11 cellular contexts compared by ENCODE assay signal in the genomic region with DNA sequence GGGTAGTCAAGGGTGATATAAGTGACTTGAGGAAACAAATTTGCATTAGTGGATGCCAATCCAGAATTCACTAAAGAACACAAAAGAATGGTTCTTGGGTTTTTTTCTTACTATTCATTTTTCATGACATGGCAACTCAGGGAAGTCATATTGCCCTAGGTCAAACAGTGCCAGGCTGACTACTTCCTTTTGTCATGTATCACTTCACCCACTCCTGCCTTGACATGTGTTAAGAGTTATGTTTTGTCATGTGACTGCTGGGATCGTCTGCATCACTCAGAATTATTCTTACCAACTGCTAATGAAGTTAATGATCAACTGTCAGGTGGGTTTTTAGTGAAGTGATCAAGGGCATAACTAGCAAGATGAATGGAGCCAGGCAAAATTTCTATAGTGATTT.
A peak's percentile ranks its signal among the peaks of the same experiment; 100 is the strongest.
DNase-seq lines count a peak whose midpoint lies in the region; ATAC-seq, FAIRE-seq and TF ChIP-seq lines count a peak whose summit lies in the region.
"Had no signal": no experiment of that assay in that cellular context is flagged by ENCODE, and none has a peak within 500 bp of the region (broad histone marks: within the 10 kb centered on the region; RNA-seq: fewer than 3 reads in every experiment).

No MANE protein-coding gene starts in this region.

- POLR2A ChIA-PET in GM12878 (lab: Charles Lee) = no interaction called here

- H3K79me2 ChIP-seq in GM12878 (ENCODE audit: control insufficient read depth, insufficient read depth, low read length) = no peaks in the 10 kb centered on the region

- H3K4me3 ChIP-seq in GM12878 = no peak overlapping the region
- H3K4me3 ChIP-seq in mucosa of descending colon = no peak overlapping the region
- H3K4me3 ChIP-seq: adrenal gland, heart right ventricle had no signal

- H3K4me1 ChIP-seq in GM12878 (ENCODE audit: control insufficient read depth, insufficient read depth, low read length) = peaks cover 5% of the 10 kb centered on the region; the same call in 1 of the 2 replicates
- peaks cover 5% of the 10 kb centered on the region for H3K4me1 ChIP-seq in mucosa of descending colon (ENCODE audit: low read depth)

- intact Hi-C loops in GM12878 (cut with micrococcal nuclease; ENCODE audit: unreplicated experiment) (no loop called here), mucosa of descending colon (cut with DNase I, micrococcal nuclease) (no loop called here)

- no peaks in the 10 kb centered on the region for H3K36me3 ChIP-seq in GM12878 (ENCODE audit: control insufficient read depth in 2 of 2, insufficient read depth in 2 of 2, low read length in 1 of 2)
- no peaks in the 10 kb centered on the region for H3K36me3 ChIP-seq in mucosa of descending colon (ENCODE audit: low read depth)
- H3K36me3 ChIP-seq: adrenal gland had no signal

- H4K20me1 ChIP-seq in GM12878 (ENCODE audit: control insufficient read depth, insufficient read depth) = no peaks in the 10 kb centered on the region

- no peak for TF ChIP-seq POLR2A in GM12878 (IDR thresholded peaks at IDR 0.05; ENCODE audit: low read depth, low read length)

- no peak for TF ChIP-seq RAD21 in GM12878 (IDR thresholded peaks at IDR 0.05; ENCODE audit: insufficient read depth, low read depth, low read length)

- 58% methylated on average over 1 of the region's 1 CpG for WGBS in GM12878 (ENCODE audit: insufficient coverage, insufficient replicate concordance, low lambda C conversion rate, missing lambda C conversion rate)

- CTCF ChIA-PET in GM12878 (lab: Yijun Ruan, JAX) = interaction anchor here (1.6 kb wide), 1 partner anchor 18 kb away, joined by 4 read pairs; no protein-coding TSS in a partner anchor

- no peak for TF ChIP-seq EP300 in GM12878 (IDR thresholded peaks at IDR 0.05; ENCODE audit: borderline replicate concordance in 1 of 2, control insufficient read depth in 1 of 2, low read depth in 2 of 2, low read length in 2 of 2)

- H3K27ac ChIP-seq in GM12878 (ENCODE audit: control insufficient read depth, insufficient read depth) = no peak overlapping the region
- H3K27ac ChIP-seq: adrenal gland, heart right ventricle had no signal

- no peak overlapping the region for H2AFZ ChIP-seq in GM12878 (ENCODE audit: control insufficient read depth, low read depth, low read length)

- no peaks in the 10 kb centered on the region for H3K27me3 ChIP-seq in GM12878 (replicated peaks in 1 of 2; ENCODE audit: control insufficient read depth in 2 of 2, insufficient read depth in 2 of 2, low read length in 1 of 2)
- H3K27me3 ChIP-seq: adrenal gland, heart right ventricle had no signal

- no peak overlapping the region for H3K4me2 ChIP-seq in GM12878 (ENCODE audit: control insufficient read depth, insufficient read depth)

- in situ Hi-C loops in GM12878 (cut with MboI) = no loop called here

- TF ChIP-seq CTCF in GM12878 (IDR thresholded peaks at IDR 0.05 in 2 of 3, conservative IDR thresholded peaks at IDR 0.05 in 1 of 3; ENCODE audit: control insufficient read depth in 2 of 3, extremely low read depth in 1 of 3, insufficient read depth in 1 of 3, low read depth in 3 of 3, low read length in 3 of 3) = no peak
- no peak for TF ChIP-seq CTCF in mucosa of descending colon (IDR thresholded peaks at IDR 0.05)

- H3K9me3 ChIP-seq in GM12878 (replicated peaks; ENCODE audit: control insufficient read depth, insufficient read depth, low read length) (no peaks in the 10 kb centered on the region; the same call in 2 of the 3 replicates), mucosa of descending colon (no peaks in the 10 kb centered on the region)
- H3K9me3 ChIP-seq: adrenal gland had no signal

- H3K9ac ChIP-seq in GM12878 (ENCODE audit: control insufficient read depth, insufficient read depth, low read length) = no peak overlapping the region

- no TSS peak for BruUV-seq in GM12878 (replicated peaks; lab: Mats Ljungman, UMichigan)

- DNase-seq in Daoy (ENCODE audit: low read depth) (peak; percentile 18), GM12878 (ENCODE audit: low read depth, low spot score) (no peak), mucosa of descending colon (no peak), globus pallidus (ENCODE audit: low spot score) (no peak)
- DNase-seq: adrenal gland; DMS153; heart right ventricle; stimulated activated CD4-positive, alpha-beta T cell treated with anti-CD3 and anti-CD28 coated beads, Interleukin-4, amount 100 ng/mL, for 1 hour had no signal

- FAIRE-seq in GM12878 (lab: Jason Lieb, UNC) = no peak

- ATAC-seq in GM18909 (IDR thresholded peaks at IDR 0.05; ENCODE audit: poor library complexity, unreplicated experiment) (peak; percentile 59), GM12878 (peak; percentile 83), mucosa of descending colon (peak; percentile 61), GM21529 (IDR thresholded peaks at IDR 0.05; ENCODE audit: unreplicated experiment) (no peak), GM19397 (IDR thresholded peaks at IDR 0.05; ENCODE audit: unreplicated experiment) (no peak)
- ATAC-seq: heart right ventricle had no signal

- RAD21 ChIA-PET in GM12878 (lab: Charles Lee; ENCODE audit: unreplicated experiment) = interaction anchor here (1.3 kb wide), 1 partner anchor 56 kb away, joined by 4 read pairs; no protein-coding TSS in a partner anchor

- SMC1A ChIA-PET in GM12878 (lab: Charles Lee; ENCODE audit: uncharacterized antibody, unreplicated experiment) = interaction anchor here (0.9 to 1.5 kb wide), 3 partner anchors 49 to 220 kb away, joined by 3 to 4 read pairs (median 3); no protein-coding TSS in a partner anchor

TF ChIP-seq in GM12878, 131 proteins besides CTCF, POLR2A, EP300 and RAD21:
- TF ChIP-seq RAD51 (IDR thresholded peaks at IDR 0.05) (peak; percentile 72; the same call in 1 of the 2 replicates), PML (IDR thresholded peaks at IDR 0.05; ENCODE audit: low read length) (no peak), NRF1 (conservative IDR thresholded peaks at IDR 0.05; ENCODE audit: low read depth, low read length) (no peak), BHLHE40 (IDR thresholded peaks at IDR 0.05; ENCODE audit: borderline replicate concordance in 1 of 2, low read depth in 2 of 2, low read length in 1 of 2) (0 out of 4 replicates have a peak, but pooled peaks of 1 of the 2 experiments have one; percentile 11), MTA3 (IDR thresholded peaks at IDR 0.05; ENCODE audit: borderline replicate concordance, low read length) (no peak), SREBF1 (IDR thresholded peaks at IDR 0.05; ENCODE audit: low read length) (no peak), BACH1 (IDR thresholded peaks at IDR 0.05; ENCODE audit: borderline replicate concordance) (no peak)
- TF ChIP-seq, protein P1, sequence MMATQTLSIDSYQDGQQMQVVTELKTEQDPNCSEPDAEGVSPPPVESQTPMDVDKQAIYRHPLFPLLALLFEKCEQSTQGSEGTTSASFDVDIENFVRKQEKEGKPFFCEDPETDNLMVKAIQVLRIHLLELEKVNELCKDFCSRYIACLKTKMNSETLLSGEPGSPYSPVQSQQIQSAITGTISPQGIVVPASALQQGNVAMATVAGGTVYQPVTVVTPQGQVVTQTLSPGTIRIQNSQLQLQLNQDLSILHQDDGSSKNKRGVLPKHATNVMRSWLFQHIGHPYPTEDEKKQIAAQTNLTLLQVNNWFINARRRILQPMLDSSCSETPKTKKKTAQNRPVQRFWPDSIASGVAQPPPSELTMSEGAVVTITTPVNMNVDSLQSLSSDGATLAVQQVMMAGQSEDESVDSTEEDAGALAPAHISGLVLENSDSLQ (IDR thresholded peaks at IDR 0.05) = 0 out of 2 replicates have a peak, but pooled peaks have one; percentile 25

Comparison
In these comparisons a context has a peak if more than half of its experiments do, and no peak if none do; other contexts are left out.
1. ATAC-seq: peak in GM18909 (single experiment), GM12878 (single experiment) and mucosa of descending colon (single experiment); none in GM21529 (single experiment) and GM19397 (single experiment).